Comparison of ENCODE assay signal across 1 cellular context in genomic region chr7:2818653-2819052, GRCh38.
TF ChIP-seq lines count a peak whose summit lies in the region.

No MANE protein-coding gene starts in this region.

TF ChIP-seq in GM12891, 5 proteins besides CTCF, POLR2A, EP300 and RAD21:
- TF ChIP-seq PAX5 (IDR thresholded peaks at IDR 0.05; ENCODE audit: insufficient read depth, low read length, severe bottlenecking) = no peak
- TF ChIP-seq POU2F2 (IDR thresholded peaks at IDR 0.05; ENCODE audit: low read depth, low read length) = no peak
- no peak for TF ChIP-seq TAF1 (IDR thresholded peaks at IDR 0.05; ENCODE audit: low read depth, low read length)
- no peak for TF ChIP-seq POLR2AphosphoS5 (IDR thresholded peaks at IDR 0.05; ENCODE audit: low read depth, low read length)
- no peak for TF ChIP-seq SPI1 (IDR thresholded peaks at IDR 0.05; ENCODE audit: low read depth, low read length)
